Comparison of ENCODE assay signal across 24 cellular contexts in the genomic region with DNA sequence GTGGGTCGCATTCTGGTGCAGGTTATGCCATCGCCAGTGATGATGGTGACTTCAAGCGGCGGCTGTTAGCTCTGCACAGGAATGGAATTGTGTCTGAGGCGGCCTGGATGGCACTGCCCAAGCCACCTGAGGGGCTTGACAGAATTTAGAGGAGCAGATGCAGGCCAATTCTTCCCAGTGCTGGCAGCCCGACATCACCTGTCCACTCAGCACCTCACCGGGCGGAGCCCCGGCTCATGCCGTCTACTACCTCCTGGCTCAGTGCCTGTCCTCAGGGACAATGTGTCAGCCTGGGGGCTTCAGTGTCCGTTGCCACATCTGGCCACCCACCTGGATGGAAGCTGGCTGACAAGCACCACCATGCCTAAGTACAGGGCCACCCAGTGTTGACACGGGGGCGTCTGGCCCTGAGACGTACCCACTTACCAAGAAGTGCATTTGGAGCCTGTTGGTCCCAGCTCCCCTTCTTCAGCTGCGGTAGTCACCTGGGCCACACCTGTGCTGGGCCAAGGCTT.
DNase-seq lines count a peak whose midpoint lies in the region; ATAC-seq and TF ChIP-seq lines count a peak whose summit lies in the region.
"Had no signal": no experiment of that assay in that cellular context is flagged by ENCODE, and none has a peak within 500 bp of the region (broad histone marks: within the 10 kb centered on the region; RNA-seq: fewer than 3 reads in every experiment).

No MANE protein-coding gene starts in this region.

- 93 to 98% methylated on average over 9 to 15 of the region's 15 CpGs for WGBS in endodermal cell (ENCODE audit: insufficient coverage in 1 of 2, insufficient read length in 1 of 2), 2 experiments
- WGBS in trophoblast cell (ENCODE audit: extremely low coverage, insufficient coverage, insufficient read length) = no CpG with 5 or more reads among the region's 15 CpGs

- no peak overlapping the region for H3K23ac ChIP-seq in trophoblast cell (ENCODE audit: low read length)

- H3K4me3 Mint-ChIP-seq in WTC11 = no peak overlapping the region
- no peak overlapping the region for H3K4me3 Mint-ChIP-seq in endodermal cell
- H3K4me3 Mint-ChIP-seq: CD14-positive monocyte; CD4-positive, alpha-beta memory T cell; CD4-positive, CD25-positive, alpha-beta regulatory T cell; CD8-positive, alpha-beta memory T cell had no signal

- peak overlapping the region; percentile 69 for H2BK120ac ChIP-seq in trophoblast cell (ENCODE audit: insufficient read depth, low read length, poor library complexity)

- peak overlapping the region; percentile 78 for H3K18ac ChIP-seq in trophoblast cell (ENCODE audit: low read length)

- H4K20me1 ChIP-seq in BLaER1 = no peaks in the 10 kb centered on the region

- peak overlapping the region; percentile 78 for H4K91ac ChIP-seq in trophoblast cell (ENCODE audit: low read depth, low read length)

- no peak overlapping the region for H4K12ac ChIP-seq in trophoblast cell (ENCODE audit: low read depth, low read length)

- H3K9me3 Mint-ChIP-seq in WTC11 = peaks cover 6% of the 10 kb centered on the region; the same call in 1 of the 2 replicates
- H3K9me3 Mint-ChIP-seq in endodermal cell = no peaks in the 10 kb centered on the region

- H3K27me3 Mint-ChIP-seq in WTC11 (ENCODE audit: low read depth) (peaks cover 6% of the 10 kb centered on the region; the same call in 1 of the 2 replicates), endodermal cell (ENCODE audit: insufficient read depth) (peaks cover 7% of the 10 kb centered on the region)

- peak overlapping the region; percentile 33 for H3K14ac ChIP-seq in trophoblast cell (ENCODE audit: low read length)

- peak overlapping the region; percentile 75 for H2BK12ac ChIP-seq in trophoblast cell (ENCODE audit: low read length)

- H3K27ac ChIP-seq in BLaER1 (no peak overlapping the region), endodermal cell (ENCODE audit: low read depth, low read length) (no peak overlapping the region), trophoblast cell (ENCODE audit: low read depth, low read length) (no peak overlapping the region)
- H3K27ac ChIP-seq: 22Rv1, A549 had no signal

- H3K4me3 ChIP-seq in BLaER1 = no peak overlapping the region
- H3K4me3 ChIP-seq in endodermal cell (ENCODE audit: low read length) = no peak overlapping the region
- no peak overlapping the region for H3K4me3 ChIP-seq in trophoblast cell (ENCODE audit: low read depth, low read length)
- H3K4me3 ChIP-seq: A549 had no signal

- DNase-seq in WTC11 (ENCODE audit: low spot score) (no peak), endodermal cell (peak; percentile 38), trophoblast cell (no peak), GM10266 (ENCODE audit: extremely low spot score) (no peak), glomerular visceral epithelial cell (ENCODE audit: extremely low spot score) (no peak), GM19238 (ENCODE audit: insufficient read length, low spot score) (no peak)
- DNase-seq in central memory CD4-positive, alpha-beta T cell = no peak
- DNase-seq: BE2C; C1 segment of cervical spinal cord; CD4-positive, alpha-beta memory T cell; CD4-positive, CD25-positive, alpha-beta regulatory T cell; CD8-positive, alpha-beta memory T cell; COR-L47; DMS 273 treated with DMSO at 0.1 percent for 48 hours; DMS153; DMS53; DMS79; DND-41; EL; GDM1 had no signal

- TF ChIP-seq CTCF in WTC11 (IDR thresholded peaks at IDR 0.05) (no peak), endodermal cell (conservative IDR thresholded peaks at IDR 0.05) (no peak), GM10266 (IDR thresholded peaks at IDR 0.05; ENCODE audit: control insufficient read depth, insufficient read depth, low read depth, missing control alignments) (no peak)

- H3K9ac ChIP-seq in BLaER1 (no peak overlapping the region), endodermal cell (ENCODE audit: extremely low read depth, low read length, poor library complexity, severe bottlenecking) (no peak overlapping the region), trophoblast cell (ENCODE audit: low read length) (no peak overlapping the region)

- H3K4ac ChIP-seq in trophoblast cell (ENCODE audit: low read depth, low read length) = peak overlapping the region; percentile 25

- POLR2A ChIA-PET in WTC11 (lab: Charles Lee) = no interaction called here

- H3K9me3 ChIP-seq in BLaER1 (peaks cover 3% of the 10 kb centered on the region), endodermal cell (ENCODE audit: control insufficient read depth, low read length) (no peaks in the 10 kb centered on the region), trophoblast cell (ENCODE audit: insufficient read depth, low read depth, low read length) (no peaks in the 10 kb centered on the region)
- H3K9me3 ChIP-seq: A549, BE2C had no signal

- H3K36me3 Mint-ChIP-seq in WTC11 = no peaks in the 10 kb centered on the region
- no peaks in the 10 kb centered on the region for H3K36me3 Mint-ChIP-seq in endodermal cell (ENCODE audit: low read depth)
- H3K36me3 Mint-ChIP-seq: CD14-positive monocyte; CD4-positive, alpha-beta memory T cell; CD4-positive, CD25-positive, alpha-beta regulatory T cell; CD8-positive, alpha-beta memory T cell had no signal

- H3K4me2 ChIP-seq in BLaER1 (peak overlapping the region; percentile 39), trophoblast cell (ENCODE audit: low read length) (no peak overlapping the region)
- H3K4me2 ChIP-seq: A549 had no signal

- peak overlapping the region; percentile 30 for H4K8ac ChIP-seq in trophoblast cell (ENCODE audit: low read depth, low read length)

- H2AFZ ChIP-seq in trophoblast cell (ENCODE audit: insufficient read depth, low read length, poor library complexity) = no peak overlapping the region

- H3K27ac Mint-ChIP-seq in WTC11 (peak overlapping the region; percentile 45; the same call in 1 of the 2 replicates), endodermal cell (no peak overlapping the region)
- H3K27ac Mint-ChIP-seq: CD14-positive monocyte; CD4-positive, alpha-beta memory T cell; CD4-positive, CD25-positive, alpha-beta regulatory T cell; CD8-positive, alpha-beta memory T cell had no signal

- H3K4me1 ChIP-seq in BLaER1 (peaks cover 10% of the 10 kb centered on the region), endodermal cell (ENCODE audit: control insufficient read depth, insufficient read depth, low read length) (no peaks in the 10 kb centered on the region), trophoblast cell (ENCODE audit: control insufficient read depth in 1 of 2, insufficient read depth in 2 of 2, low read length in 2 of 2) (peaks cover 20 to 36% of the 10 kb centered on the region in 2 experiments)
- H3K4me1 ChIP-seq: A549 had no signal

- H3K79me1 ChIP-seq in trophoblast cell (ENCODE audit: low read length) = peaks cover 34% of the 10 kb centered on the region

- H3K4me1 Mint-ChIP-seq in WTC11 (peaks cover 52% of the 10 kb centered on the region), endodermal cell (peaks cover 2% of the 10 kb centered on the region)
- H3K4me1 Mint-ChIP-seq: CD14-positive monocyte; CD4-positive, alpha-beta memory T cell; CD4-positive, CD25-positive, alpha-beta regulatory T cell; CD8-positive, alpha-beta memory T cell had no signal

- H2AK5ac ChIP-seq in trophoblast cell (ENCODE audit: low read length) = peak overlapping the region; percentile 80

- ATAC-seq in WTC11 = no peak
- ATAC-seq: A549 had no signal

- CTCF ChIA-PET in WTC11 (lab: Charles Lee) = no interaction called here

- peaks cover under 1% of the 10 kb centered on the region for H3K27me3 ChIP-seq in BLaER1
- peaks cover 4% of the 10 kb centered on the region for H3K27me3 ChIP-seq in endodermal cell (ENCODE audit: control insufficient read depth, insufficient read depth, low read length, poor library complexity, severe bottlenecking)
- no peaks in the 10 kb centered on the region for H3K27me3 ChIP-seq in trophoblast cell (ENCODE audit: insufficient read depth, low read length)
- H3K27me3 ChIP-seq: BE2C had no signal

- H3K36me3 ChIP-seq in BLaER1 = no peaks in the 10 kb centered on the region
- H3K36me3 ChIP-seq in endodermal cell (ENCODE audit: control insufficient read depth, insufficient read depth, low read length) = no peaks in the 10 kb centered on the region
- no peaks in the 10 kb centered on the region for H3K36me3 ChIP-seq in trophoblast cell (ENCODE audit: control insufficient read depth in 1 of 2, insufficient read depth in 2 of 2, low read length in 2 of 2)
- H3K36me3 ChIP-seq: BE2C had no signal

- peak overlapping the region; percentile 3 for H2BK5ac ChIP-seq in trophoblast cell (ENCODE audit: low read depth, low read length, poor library complexity)

- H3K79me2 ChIP-seq in trophoblast cell (ENCODE audit: control insufficient read depth, insufficient read depth, low read length, poor library complexity) = no peaks in the 10 kb centered on the region

TF ChIP-seq in WTC11, 78 proteins besides CTCF, POLR2A, EP300 and RAD21 (continues in another document):
- TF ChIP-seq ZNF121 (CRISPR knock-in tag; IDR thresholded peaks at IDR 0.05) (no peak), ZNF317 (CRISPR knock-in tag; IDR thresholded peaks at IDR 0.05; ENCODE audit: borderline replicate concordance, low read depth) (no peak), FOXJ3 (CRISPR knock-in tag; IDR thresholded peaks at IDR 0.05; ENCODE audit: borderline replicate concordance) (no peak), SP1 (CRISPR knock-in tag; conservative IDR thresholded peaks at IDR 0.05) (no peak), ZNF396 (CRISPR knock-in tag; IDR thresholded peaks at IDR 0.05; ENCODE audit: borderline replicate concordance) (no peak)
- TF ChIP-seq, protein P1, sequence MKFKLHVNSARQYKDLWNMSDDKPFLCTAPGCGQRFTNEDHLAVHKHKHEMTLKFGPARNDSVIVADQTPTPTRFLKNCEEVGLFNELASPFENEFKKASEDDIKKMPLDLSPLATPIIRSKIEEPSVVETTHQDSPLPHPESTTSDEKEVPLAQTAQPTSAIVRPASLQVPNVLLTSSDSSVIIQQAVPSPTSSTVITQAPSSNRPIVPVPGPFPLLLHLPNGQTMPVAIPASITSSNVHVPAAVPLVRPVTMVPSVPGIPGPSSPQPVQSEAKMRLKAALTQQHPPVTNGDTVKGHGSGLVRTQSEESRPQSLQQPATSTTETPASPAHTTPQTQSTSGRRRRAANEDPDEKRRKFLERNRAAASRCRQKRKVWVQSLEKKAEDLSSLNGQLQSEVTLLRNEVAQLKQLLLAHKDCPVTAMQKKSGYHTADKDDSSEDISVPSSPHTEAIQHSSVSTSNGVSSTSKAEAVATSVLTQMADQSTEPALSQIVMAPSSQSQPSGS (CRISPR knock-in tag; IDR thresholded peaks at IDR 0.05; ENCODE audit: borderline replicate concordance, low read depth) = no peak
